14 cellular contexts compared by ENCODE assay signal in genomic region chr17:76841776-76842405, GRCh38.
DNase-seq lines count a peak whose midpoint lies in the region; ATAC-seq, FAIRE-seq and TF ChIP-seq lines count a peak whose summit lies in the region.
"Had no signal": no experiment of that assay in that cellular context is flagged by ENCODE, and none has a peak within 500 bp of the region (broad histone marks: within the 10 kb centered on the region; RNA-seq: fewer than 3 reads in every experiment).

No MANE protein-coding gene starts in this region.

- DNase-seq in DMS 273 treated with DMSO at 0.1 percent for 48 hours (lab: John Stamatoyannopoulos, UW) (peak; percentile 15), NCI-H146 (lab: John Stamatoyannopoulos, UW) (peak; percentile 68), iPS-NIHi7 (ENCODE audit: extremely low spot score) (peak; percentile 74), midbrain (lab: John Stamatoyannopoulos, UW) (no peak), H54 (ENCODE audit: insufficient read length, low spot score) (no peak), DMS153 (lab: John Stamatoyannopoulos, UW) (no peak)
- no peak for DNase-seq in activated naive CD4-positive, alpha-beta T cell treated with anti-CD3 and anti-CD28 coated beads, Interleukin-2, amount 10 ng/mL, durations not matched to agents 7 days and 5 days
- DNase-seq: activated CD8-positive, alpha-beta T cell treated with anti-CD3 and anti-CD28 coated beads for 36 hours; activated naive CD4-positive, alpha-beta T cell; stimulated activated CD4-positive, alpha-beta T cell treated with anti-CD3 and anti-CD28 coated beads, Interleukin-4, amount 100 ng/mL, for 24 hours; stimulated activated naive CD8-positive, alpha-beta T cell treated with anti-CD3 and anti-CD28 coated beads, Interleukin-15, Interleukin-2, amounts not matched to agents 100 U/mL and 50 U/mL, for 24 hours; T-helper 1 cell had no signal

- ATAC-seq in SK-N-SH treated with all-trans-retinoic acid at 6 μM for 48 hours: peak; percentile 41
- ATAC-seq: activated CD8-positive, alpha-beta T cell treated with anti-CD3 and anti-CD28 coated beads for 36 hours; stimulated activated naive CD8-positive, alpha-beta T cell treated with anti-CD3 and anti-CD28 coated beads, Interleukin-15, Interleukin-2, amounts not matched to agents 100 U/mL and 50 U/mL, for 24 hours had no signal

- no peak for TF ChIP-seq POLR2A in H54 (IDR thresholded peaks at IDR 0.05; ENCODE audit: low read depth, low read length)

- H3K27ac Mint-ChIP-seq in activated naive CD4-positive, alpha-beta T cell treated with anti-CD3 and anti-CD28 coated beads, Interleukin-2, amount 10 ng/mL, durations not matched to agents 7 days and 5 days: no peak overlapping the region
- H3K27ac Mint-ChIP-seq: activated CD8-positive, alpha-beta T cell treated with anti-CD3 and anti-CD28 coated beads for 36 hours had no signal

- CTCF ChIA-PET in activated naive CD4-positive, alpha-beta T cell treated with anti-CD3 and anti-CD28 coated beads, Interleukin-2, amount 10 ng/mL, durations not matched to agents 7 days and 5 days (lab: Charles Lee): interaction anchor here (0.8 kb wide), 1 partner anchor 214 kb away, joined by 3 read pairs; no protein-coding TSS in a partner anchor

- H3K36me3 Mint-ChIP-seq in activated naive CD4-positive, alpha-beta T cell treated with anti-CD3 and anti-CD28 coated beads, Interleukin-2, amount 10 ng/mL, durations not matched to agents 7 days and 5 days: no peaks in the 10 kb centered on the region
- H3K36me3 Mint-ChIP-seq: CD14-positive monocyte had no signal

- no peak for FAIRE-seq in H54 (lab: Jason Lieb, UNC)

- peaks cover 19% of the 10 kb centered on the region for H3K4me1 Mint-ChIP-seq in activated naive CD4-positive, alpha-beta T cell treated with anti-CD3 and anti-CD28 coated beads, Interleukin-2, amount 10 ng/mL, durations not matched to agents 7 days and 5 days

- H3K9me3 Mint-ChIP-seq in activated naive CD4-positive, alpha-beta T cell treated with anti-CD3 and anti-CD28 coated beads, Interleukin-2, amount 10 ng/mL, durations not matched to agents 7 days and 5 days: no peaks in the 10 kb centered on the region
- H3K9me3 Mint-ChIP-seq: activated CD8-positive, alpha-beta T cell treated with anti-CD3 and anti-CD28 coated beads for 36 hours had no signal

- peaks cover 89% of the 10 kb centered on the region for H3K27me3 Mint-ChIP-seq in activated naive CD4-positive, alpha-beta T cell treated with anti-CD3 and anti-CD28 coated beads, Interleukin-2, amount 10 ng/mL, durations not matched to agents 7 days and 5 days

- no peak overlapping the region for H3K4me3 Mint-ChIP-seq in activated naive CD4-positive, alpha-beta T cell treated with anti-CD3 and anti-CD28 coated beads, Interleukin-2, amount 10 ng/mL, durations not matched to agents 7 days and 5 days
- H3K4me3 Mint-ChIP-seq: activated CD8-positive, alpha-beta T cell treated with anti-CD3 and anti-CD28 coated beads for 36 hours had no signal

TF ChIP-seq in SK-N-SH treated with all-trans-retinoic acid at 6 μM for 48 hours, 23 proteins besides CTCF, POLR2A, EP300 and RAD21:
- TF ChIP-seq ZFP30 (CRISPR knock-in tag; IDR thresholded peaks at IDR 0.05): no peak
- TF ChIP-seq TCF4 (CRISPR knock-in tag; IDR thresholded peaks at IDR 0.05; ENCODE audit: borderline replicate concordance): peak; percentile 60; the same call in 1 of the 2 replicates

Comparison
In these comparisons a context has a peak if more than half of its experiments do, and no peak if none do; other contexts are left out.
1. DNase-seq: peak in DMS 273 treated with DMSO at 0.1 percent for 48 hours (single experiment), NCI-H146 (single experiment) and iPS-NIHi7 (single experiment); none in activated naive CD4-positive, alpha-beta T cell treated with anti-CD3 and anti-CD28 coated beads, Interleukin-2, amount 10 ng/mL, durations not matched to agents 7 days and 5 days (single experiment), midbrain (single experiment), H54 (single experiment) and DMS153 (single experiment).